ENCODE assay signal across 14 cellular contexts in the genomic region with DNA sequence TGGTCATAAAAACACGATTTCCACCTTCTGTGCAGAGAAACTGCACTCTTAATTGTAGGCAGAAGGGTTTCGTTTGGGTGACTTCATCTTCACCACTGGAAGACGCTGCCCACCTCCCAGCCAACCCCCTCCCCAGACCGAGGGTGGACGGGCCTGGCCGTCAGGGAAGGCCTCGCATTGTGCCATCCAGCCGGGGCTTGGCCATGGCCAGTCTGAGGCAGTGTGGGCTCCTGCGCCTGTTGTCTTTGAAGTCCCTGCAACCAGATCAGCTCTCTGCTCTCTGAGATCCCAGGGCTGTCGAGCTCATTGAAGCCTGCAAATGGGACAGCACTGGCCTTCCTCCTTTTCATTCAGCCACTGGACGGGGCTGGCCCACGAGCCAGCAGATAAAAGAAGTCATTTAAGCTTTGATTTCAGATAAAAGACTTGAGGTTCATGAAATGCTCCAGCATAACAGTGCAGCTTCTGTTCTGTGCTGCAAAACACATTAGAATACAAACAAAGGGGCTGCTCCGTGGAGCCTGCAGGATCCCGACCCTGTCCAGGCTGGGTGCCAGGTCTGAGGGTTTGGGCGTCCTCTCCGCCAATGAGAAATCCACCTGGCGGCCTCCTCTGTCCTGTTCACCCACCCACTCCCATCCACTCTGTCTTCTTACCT.
DNase-seq lines count a peak whose midpoint lies in the region; ATAC-seq lines count a peak whose summit lies in the region.
"Had no signal": no experiment of that assay in that cellular context is flagged by ENCODE, and none has a peak within 500 bp of the region (broad histone marks: within the 10 kb centered on the region; RNA-seq: fewer than 3 reads in every experiment).

No MANE protein-coding gene starts in this region.

- H3K4me3 ChIP-seq in naive thymus-derived CD4-positive, alpha-beta T cell (ENCODE audit: low read length), result no peak overlapping the region
- H3K4me3 ChIP-seq: skin epidermis had no signal

- H3K27me3 Mint-ChIP-seq in naive thymus-derived CD4-positive, alpha-beta T cell, result no peaks in the 10 kb centered on the region

- H3K4me3 Mint-ChIP-seq in naive thymus-derived CD4-positive, alpha-beta T cell, result peak overlapping the region in 4 of 10 donors; percentile 23 to 38 (median 28)
- H3K4me3 Mint-ChIP-seq: activated T-cell treated with anti-CD3 and anti-CD28 coated beads, Interleukin-2, amount 50 U/mL, for 72 hours had no signal

- H3K36me3 Mint-ChIP-seq in naive thymus-derived CD4-positive, alpha-beta T cell, result peaks cover 12 to 61% (median 41%) of the 10 kb centered on the region in 5 donors

- peaks cover 0 to 11% (median 7%) of the 10 kb centered on the region in 11 donors for H3K9me3 Mint-ChIP-seq in naive thymus-derived CD4-positive, alpha-beta T cell

- H3K4me1 Mint-ChIP-seq in naive thymus-derived CD4-positive, alpha-beta T cell, result peaks cover 35 to 72% (median 64%) of the 10 kb centered on the region in 7 donors

- no peaks in the 10 kb centered on the region for H3K27me3 ChIP-seq in naive thymus-derived CD4-positive, alpha-beta T cell (ENCODE audit: control insufficient read depth in 2 of 2, insufficient read depth in 2 of 2, low read length in 2 of 2)

- CTCF ChIA-PET in naive thymus-derived CD4-positive, alpha-beta T cell (lab: Charles Lee), result interaction anchor here (1.0 kb wide), 1 partner anchor 8 kb away, joined by 3 read pairs; no protein-coding TSS in a partner anchor

- peaks cover 0 to 2% of the 10 kb centered on the region in 2 donors for H3K4me1 ChIP-seq in naive thymus-derived CD4-positive, alpha-beta T cell (ENCODE audit: control insufficient read depth in 2 of 2, insufficient read depth in 2 of 2, low read length in 2 of 2)

- in situ Hi-C loops in KBM-7 (cut with MboI; ENCODE audit: low pct_unique_long_range_greater_than_20kb, low sequenced_read_pairs), result no loop called here

- peak overlapping the region in 8 of 9 donors; percentile 49 to 77 (median 70) for H3K27ac Mint-ChIP-seq in naive thymus-derived CD4-positive, alpha-beta T cell

- no peak overlapping the region for H3K27ac ChIP-seq in naive thymus-derived CD4-positive, alpha-beta T cell (ENCODE audit: low read depth, low read length)

- H3K36me3 ChIP-seq in naive thymus-derived CD4-positive, alpha-beta T cell (ENCODE audit: control insufficient read depth in 2 of 3, insufficient read depth in 3 of 3, low read length in 3 of 3), result peaks cover 0 to 20% (median 0%) of the 10 kb centered on the region in 3 experiments

- H3K9me3 ChIP-seq in naive thymus-derived CD4-positive, alpha-beta T cell (ENCODE audit: control insufficient read depth in 2 of 3, low read length in 3 of 3), result no peaks in the 10 kb centered on the region

- peak; percentile 74 for DNase-seq in COLO829 (ENCODE audit: low spot score)
- DNase-seq in KBM-7, result peak; percentile 53
- DNase-seq in astrocyte of the hippocampus (ENCODE audit: low read depth, low spot score), result peak; percentile 58
- no peak for DNase-seq in naive thymus-derived CD4-positive, alpha-beta T cell
- no peak for DNase-seq in NCI-H446 (lab: John Stamatoyannopoulos, UW)
- DNase-seq: activated T-cell treated with anti-CD3 and anti-CD28 coated beads, Interleukin-2, amount 50 U/mL, for 72 hours; Karpas-422; mesendoderm; stimulated activated CD8-positive, alpha-beta memory T cell treated with anti-CD3 and anti-CD28 coated beads, Interleukin-4, amount 100 ng/mL, for 48 hours; T1000 had no signal

- POLR2A ChIA-PET in naive thymus-derived CD4-positive, alpha-beta T cell (lab: Charles Lee), result interaction anchor here (0.8 kb wide), 1 partner anchor 10 kb away, joined by 3 read pairs; no protein-coding TSS in a partner anchor

- no peak for ATAC-seq in naive thymus-derived CD4-positive, alpha-beta T cell
- ATAC-seq in HG03095 (IDR thresholded peaks at IDR 0.05; ENCODE audit: unreplicated experiment) (no peak), HG02642 (IDR thresholded peaks at IDR 0.05; ENCODE audit: poor library complexity, unreplicated experiment) (no peak), GM21619 (IDR thresholded peaks at IDR 0.05; ENCODE audit: unreplicated experiment) (no peak)
- ATAC-seq: activated T-cell treated with anti-CD3 and anti-CD28 coated beads, Interleukin-2, amount 50 U/mL, for 72 hours had no signal

- intact Hi-C loops in naive thymus-derived CD4-positive, alpha-beta T cell (cut with micrococcal nuclease), result no loop called here

Comparison
In these comparisons a context has a peak if more than half of its experiments do, and no peak if none do; other contexts are left out.
1. DNase-seq: peak in COLO829 (single experiment), KBM-7 (single experiment) and astrocyte of the hippocampus (single experiment); none in naive thymus-derived CD4-positive, alpha-beta T cell (0 of 9) and NCI-H446 (0 of 2).